10 cellular contexts compared by ENCODE assay signal in the genomic region with DNA sequence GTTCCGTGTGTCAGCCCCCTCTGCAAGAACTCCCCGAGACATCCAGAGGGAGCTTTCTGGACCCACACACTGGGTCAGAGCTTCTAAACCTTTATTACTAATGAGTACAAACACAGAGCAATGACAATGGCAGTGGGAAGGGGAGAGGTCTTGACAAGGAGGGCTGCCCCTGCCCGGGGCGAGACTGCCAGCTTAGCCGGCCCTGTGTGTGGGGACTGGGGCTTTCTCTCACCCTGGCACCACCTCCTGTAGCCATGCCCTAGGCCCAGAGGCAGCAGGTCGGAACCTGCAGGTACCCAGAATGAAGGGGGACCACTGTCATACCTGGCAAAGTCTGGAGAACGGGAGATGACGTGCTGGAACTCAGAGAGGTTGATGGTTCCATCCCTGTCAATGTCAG. TPM values are rescaled to one million over a fixed set of nuclear protein-coding genes. Genes with fewer than 3 reads are reported as not detected.
A peak's percentile ranks its signal among the peaks of the same experiment; 100 is the strongest.
DNase-seq lines count a peak whose midpoint lies in the region; ATAC-seq and TF ChIP-seq lines count a peak whose summit lies in the region.
"Had no signal": no experiment of that assay in that cellular context is flagged by ENCODE, and none has a peak within 500 bp of the region (broad histone marks: within the 10 kb centered on the region; RNA-seq: fewer than 3 reads in every experiment).

No MANE protein-coding gene starts in this region.

- H3K4me1 ChIP-seq in RWPE2 (ENCODE audit: insufficient read depth, poor library complexity, severe bottlenecking) (no peaks in the 10 kb centered on the region), esophagus muscularis mucosa (peaks cover 41 to 68% (median 62%) of the 10 kb centered on the region in 4 donors)

- H3K9me3 ChIP-seq in RWPE2 (ENCODE audit: severe bottlenecking) (no peaks in the 10 kb centered on the region), esophagus muscularis mucosa (no peaks in the 10 kb centered on the region)
- H3K9me3 ChIP-seq: HAP-1 had no signal

- TF ChIP-seq POLR2A in esophagus muscularis mucosa (IDR thresholded peaks at IDR 0.05; ENCODE audit: low read depth): no peak

- H3K27me3 ChIP-seq in GM06990 (replicated peaks; ENCODE audit: control insufficient read depth, insufficient read depth, low read length): no peaks in the 10 kb centered on the region
- H3K27me3 ChIP-seq in RWPE2 (ENCODE audit: insufficient read depth, poor library complexity, severe bottlenecking): no peaks in the 10 kb centered on the region
- H3K27me3 ChIP-seq in esophagus muscularis mucosa: no peaks in the 10 kb centered on the region

- H3K4me3 ChIP-seq in GM06990 (replicated peaks; ENCODE audit: low read depth, low read length) (peak overlapping the region; percentile 12; the same call in 1 of the 2 replicates), RWPE2 (ENCODE audit: severe bottlenecking) (no peak overlapping the region), esophagus muscularis mucosa (no peak overlapping the region), skin epidermis (peak overlapping the region in 2 of 7 experiments; percentile 0 to 15)
- H3K4me3 ChIP-seq: HAP-1 had no signal

- WGBS in esophagus muscularis mucosa: 84% methylated on average over 5 of the region's 8 CpGs

- peak overlapping the region; percentile 73 for H3K27ac ChIP-seq in RWPE2 (ENCODE audit: poor library complexity, severe bottlenecking)
- peak overlapping the region; percentile 36 to 97 (median 50) for H3K27ac ChIP-seq in esophagus muscularis mucosa (replicated peaks in 1 of 4)
- peak overlapping the region in 18 of 21 experiments; percentile 6 to 93 (median 64) for H3K27ac ChIP-seq in skin epidermis

- TF ChIP-seq EP300 in esophagus muscularis mucosa (IDR thresholded peaks at IDR 0.05): no peak

- intact Hi-C loops in esophagus muscularis mucosa (cut with DNase I) (no loop called here), posterior cingulate gyrus (cut with DNase I) (loop anchor here (5.0 kb wide), 1 partner anchor 37 kb away; the partner anchor contains the start of gene NGRN)

- no peak for DNase-seq in GM06990 (ENCODE audit: extremely low read depth, insufficient read length)
- no peak for DNase-seq in RWPE2 (ENCODE audit: low spot score)
- DNase-seq in esophagus muscularis mucosa (ENCODE audit: extremely low spot score): no peak
- no peak for DNase-seq in SW480 (ENCODE audit: low spot score)
- DNase-seq in posterior cingulate gyrus: no peak
- DNase-seq in A172 (ENCODE audit: low spot score): no peak
- DNase-seq: kidney glomerular epithelial cell had no signal

- TF ChIP-seq CTCF in GM06990 (IDR thresholded peaks at IDR 0.05; ENCODE audit: insufficient read depth, low read length, poor library complexity, severe bottlenecking) (no peak), RWPE2 (IDR thresholded peaks at IDR 0.05; ENCODE audit: poor library complexity, severe bottlenecking) (no peak), esophagus muscularis mucosa (IDR thresholded peaks at IDR 0.05) (no peak)

- H3K36me3 ChIP-seq in GM06990 (ENCODE audit: control insufficient read depth, insufficient read depth, low read length) (peaks cover 26% of the 10 kb centered on the region), RWPE2 (ENCODE audit: low read depth) (peaks cover 64% of the 10 kb centered on the region), esophagus muscularis mucosa (peaks cover 23 to 62% (median 56%) of the 10 kb centered on the region in 4 donors)

- ATAC-seq in RWPE2 (ENCODE audit: low read depth): no peak

RNA-seq across cellular contexts. Expression of gene CIB1, which starts 3.1 kb away (rescaled TPM):
- total RNA-seq in esophagus muscularis mucosa: 10 to 100 TPM; 27.2 to 49.0 (median 33.8) TPM
- 35.1 and 52.7 TPM in 2 replicates for total RNA-seq in A172 (2014; rRNA removed; shearing (Covaris generic))

RNA-seq across cellular contexts. Expression of gene GDPGP1, which starts 3.4 kb away (rescaled TPM):
- 1 to 10 TPM; 3.8 to 7.4 (median 5.3) TPM for total RNA-seq in esophagus muscularis mucosa
- total RNA-seq in A172 (2014; rRNA removed; shearing (Covaris generic)): 4.8 and 5.7 TPM in 2 replicates

RNA-seq across cellular contexts. Expression of gene TTLL13, which starts 18.7 kb away (rescaled TPM):
- under 1 TPM in 2 of 4 donors, not detected in 2; 0.32 to 0.42 TPM for total RNA-seq in esophagus muscularis mucosa
- total RNA-seq in A172 (2014; rRNA removed; shearing (Covaris generic)): not detected in 2 replicates
- total RNA-seq: aorta had no signal

RNA-seq across cellular contexts. Expression of gene SEMA4B, which starts 29.5 kb away (rescaled TPM):
- 10 to 100 TPM; 30.7 to 68.3 (median 43.4) TPM for total RNA-seq in esophagus muscularis mucosa
- total RNA-seq in A172 (2014; rRNA removed; shearing (Covaris generic)): 17.1 and 33.8 TPM in 2 replicates

RNA-seq across cellular contexts. Expression of gene NGRN, which starts 34.9 kb away (rescaled TPM):
- total RNA-seq in esophagus muscularis mucosa: 100 to 1,000 TPM; 140 to 166 (median 154) TPM
- 82.9 and 90.4 TPM in 2 replicates for total RNA-seq in A172 (2014; rRNA removed; shearing (Covaris generic))
